ENCODE assay signal across 8 cellular contexts in the genomic region with DNA sequence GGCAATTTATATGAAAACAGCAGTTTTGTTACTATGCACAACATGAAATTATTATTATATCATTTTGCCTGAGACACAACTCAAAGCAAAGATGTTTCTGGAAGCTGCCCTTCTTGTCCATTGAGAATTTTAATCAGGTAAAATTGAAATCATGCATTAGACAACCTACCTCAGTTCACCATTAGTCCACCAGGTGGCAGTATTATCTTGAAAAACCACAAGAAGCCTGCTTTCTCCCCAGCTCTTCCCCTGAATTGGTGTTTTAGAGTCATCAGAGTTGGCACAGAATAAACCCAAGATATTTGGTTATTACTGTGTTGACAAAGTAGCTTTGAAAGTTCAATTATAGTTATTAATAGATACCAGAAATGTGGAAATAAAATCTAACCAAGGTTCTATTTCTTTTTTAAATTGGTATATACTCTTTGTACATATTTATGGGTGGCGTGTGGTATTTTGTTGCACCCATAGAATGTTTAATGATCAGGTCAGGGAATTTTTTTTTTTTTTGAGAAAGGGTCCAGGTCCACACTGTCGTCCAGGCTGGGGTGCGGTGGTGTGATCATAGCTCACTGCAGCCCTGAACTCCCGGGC. TPM values are rescaled to one million over a fixed set of nuclear protein-coding genes. Genes with fewer than 3 reads are reported as not detected.
A peak's percentile ranks its signal among the peaks of the same experiment; 100 is the strongest.
DNase-seq lines count a peak whose midpoint lies in the region; ATAC-seq and TF ChIP-seq lines count a peak whose summit lies in the region.

No MANE protein-coding gene starts in this region.

- H2AFZ ChIP-seq in neural cell (ENCODE audit: low read depth, low read length), result no peak overlapping the region

- no peaks in the 10 kb centered on the region for H3K36me3 ChIP-seq in neural cell (ENCODE audit: insufficient read depth, low read length)

- no peak overlapping the region for H3K9ac ChIP-seq in neural cell (ENCODE audit: low read length)

- H4K20me1 ChIP-seq in neural cell (ENCODE audit: insufficient read depth), result no peaks in the 10 kb centered on the region

- H3K4me3 ChIP-seq in neural cell (ENCODE audit: low read length), result no peak overlapping the region

- no peaks in the 10 kb centered on the region for H3K27me3 ChIP-seq in neural cell (ENCODE audit: insufficient read depth, low read depth, low read length)

- no peak for TF ChIP-seq EP300 in neural cell (conservative IDR thresholded peaks at IDR 0.05; ENCODE audit: poor library complexity, severe bottlenecking)

- peak in 2 of 3 donors; percentile 6 to 82 for DNase-seq in stimulated activated CD4-positive, alpha-beta T cell treated with anti-CD3 and anti-CD28 coated beads, Interleukin-12 subunit alpha, Interleukin-12 subunit beta, amount 100 ng/mL, for 48 hours (ENCODE audit: low read depth in 2 of 3, low spot score in 1 of 3)
- no peak for DNase-seq in stimulated activated CD4-positive, alpha-beta T cell treated with anti-CD3 and anti-CD28 coated beads, Interleukin-12 subunit alpha, Interleukin-12 subunit beta, amount 100 ng/mL, for 4 hours
- DNase-seq in NCI-H446 (lab: John Stamatoyannopoulos, UW) (peak; percentile 61 to 82), fibroblast of gingiva (ENCODE audit: low read depth) (peak; percentile 86)
- peak; percentile 28 for DNase-seq in activated CD4-positive, CD25-positive, alpha-beta regulatory T cell treated with anti-CD3 and anti-CD28 coated beads, Interleukin-2, amount 50 U/mL, for 16 hours (ENCODE audit: low read depth, low spot score)

- H3K9me3 ChIP-seq in neural cell (ENCODE audit: low read length), result no peaks in the 10 kb centered on the region

- no peaks in the 10 kb centered on the region for H3K9me2 ChIP-seq in neural cell (ENCODE audit: insufficient read depth, low read length)

- H3K79me2 ChIP-seq in neural cell (replicated peaks; ENCODE audit: insufficient read depth, low read length), result no peaks in the 10 kb centered on the region

- no peaks in the 10 kb centered on the region for H3F3A ChIP-seq in neural cell (ENCODE audit: insufficient read depth, low read length, poor library complexity, severe bottlenecking)

- peak; percentile 92 for TF ChIP-seq RAD21 in neural cell (conservative IDR thresholded peaks at IDR 0.05)

- TF ChIP-seq CTCF in neural cell (IDR thresholded peaks at IDR 0.05; ENCODE audit: poor library complexity, severe bottlenecking), result peak; percentile 91

- H3K4me2 ChIP-seq in neural cell (ENCODE audit: low read length), result no peak overlapping the region

- no peak overlapping the region for H3K27ac ChIP-seq in neural cell (ENCODE audit: low read length)

- peak; percentile 55 for ATAC-seq in HG03064 (IDR thresholded peaks at IDR 0.05; ENCODE audit: low read depth, unreplicated experiment)
- no peak for ATAC-seq in HG03342 (IDR thresholded peaks at IDR 0.05; ENCODE audit: unreplicated experiment)

TF ChIP-seq in neural cell, 6 proteins besides CTCF, POLR2A, EP300 and RAD21:
- peak; percentile 98 for TF ChIP-seq SMC3 (conservative IDR thresholded peaks at IDR 0.05; ENCODE audit: poor library complexity)
- no peak for TF ChIP-seq EZH2 (IDR thresholded peaks at IDR 0.05; ENCODE audit: borderline replicate concordance, insufficient read depth, low read length, poor library complexity, severe bottlenecking)
TF ChIP-seq in neural cell: peak in this region for 1.

RNA-seq across cellular contexts. Expression of a gene that starts 25.7 kb away (rescaled TPM):
- polyA plus RNA-seq in neural cell, result 18.1 and 22.0 TPM in 2 replicates
- polyA minus RNA-seq in neural cell, result 34.8 and 41.1 TPM in 2 replicates

RNA-seq across cellular contexts. Expression of a gene that starts 25.8 kb away (rescaled TPM):
- polyA plus RNA-seq in neural cell, result 70.9 and 89.5 TPM in 2 replicates
- polyA minus RNA-seq in neural cell, result 41.6 and 54.9 TPM in 2 replicates

RNA-seq across cellular contexts. Expression of a gene that starts 34.8 kb away (rescaled TPM):
- not detected in 2 replicates for polyA plus RNA-seq in neural cell
- polyA minus RNA-seq in neural cell, result 0.24 and 0.46 TPM in 2 replicates
